Comparison of ENCODE assay signal across 1 cellular context in the genomic region with DNA sequence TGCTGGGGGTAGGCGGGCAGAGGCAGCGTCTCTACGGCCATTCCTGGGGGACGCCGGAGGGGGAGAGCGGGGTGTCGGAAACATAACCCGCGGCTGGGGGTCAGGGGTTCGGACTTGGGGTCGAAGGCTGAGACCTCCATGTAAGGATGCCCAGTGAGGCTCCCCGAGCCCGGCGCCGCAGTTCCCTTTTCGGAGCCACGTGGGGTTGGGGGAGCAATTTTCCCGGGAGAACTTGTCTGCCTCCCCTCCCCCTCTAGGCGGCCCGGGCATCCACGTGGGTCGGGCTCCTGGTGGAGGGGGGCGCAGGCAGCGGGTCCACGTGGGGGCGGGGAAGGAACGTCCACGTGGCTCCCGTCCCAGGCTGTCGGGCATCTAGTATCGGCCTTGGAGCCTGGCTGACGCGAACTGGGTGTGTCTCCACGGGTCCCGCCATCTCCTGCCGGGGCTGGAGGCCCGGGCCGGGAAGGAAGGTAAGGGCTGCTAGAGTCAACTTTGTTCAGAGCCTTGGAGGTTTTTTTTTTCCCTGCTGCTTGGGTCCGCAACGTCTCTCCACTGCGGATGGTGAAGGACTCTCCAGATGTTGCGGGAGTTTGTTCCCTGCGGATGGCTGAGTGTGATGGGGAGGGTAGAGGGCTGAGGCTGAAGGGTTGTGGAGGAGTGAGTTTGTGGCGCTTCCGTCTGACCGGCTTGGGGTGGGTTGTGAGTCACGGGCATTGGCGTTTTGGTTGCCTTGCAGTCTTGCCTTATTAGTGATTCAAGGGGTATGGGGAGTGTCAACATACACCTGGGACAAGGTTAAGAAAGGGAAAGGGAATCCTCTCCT.
TF ChIP-seq lines count a peak whose summit lies in the region.

No MANE protein-coding gene starts in this region.

TF ChIP-seq in HEK293, 187 proteins besides CTCF, POLR2A, EP300 and RAD21 (continued from another document and continues in another):
- TF ChIP-seq ZNF391 (tag by site-specific recombination; IDR thresholded peaks at IDR 0.05; ENCODE audit: borderline replicate concordance, low read depth) (no peak; the same call in 1 of the 2 replicates), GLI4 (tag by site-specific recombination; IDR thresholded peaks at IDR 0.05) (no peak), ZNF211 (tag by site-specific recombination; IDR thresholded peaks at IDR 0.05; ENCODE audit: low read depth) (no peak), ZNF24 (tag by site-specific recombination; IDR thresholded peaks at IDR 0.05) (no peak), ZNF521 (tag by site-specific recombination; IDR thresholded peaks at IDR 0.05) (no peak), ZNF169 (tag by site-specific recombination; IDR thresholded peaks at IDR 0.05) (no peak), ZNF223 (tag by site-specific recombination; IDR thresholded peaks at IDR 0.05) (peak; percentile 84), ZNF473 (tag by site-specific recombination; IDR thresholded peaks at IDR 0.05) (no peak), GLIS1 (tag by site-specific recombination; IDR thresholded peaks at IDR 0.05) (peak; percentile 72), ZFP41 (tag by site-specific recombination; IDR thresholded peaks at IDR 0.05; ENCODE audit: borderline replicate concordance) (no peak), ZNF221 (tag by site-specific recombination; IDR thresholded peaks at IDR 0.05; ENCODE audit: borderline replicate concordance) (no peak), BCL11A (tag by site-specific recombination; IDR thresholded peaks at IDR 0.05; ENCODE audit: low read depth) (no peak), ZNF776 (tag by site-specific recombination; IDR thresholded peaks at IDR 0.05; ENCODE audit: borderline replicate concordance) (no peak), ZNF174 (tag by site-specific recombination; IDR thresholded peaks at IDR 0.05) (no peak), KLF10 (tag by site-specific recombination; IDR thresholded peaks at IDR 0.05) (peak; percentile 87; the same call in 1 of the 2 replicates), ZFP37 (tag by site-specific recombination; IDR thresholded peaks at IDR 0.05) (0 out of 2 replicates have a peak, but pooled peaks have one; percentile 17), BCL11B (tag by site-specific recombination; IDR thresholded peaks at IDR 0.05; ENCODE audit: low read depth) (no peak), ZNF140 (tag by site-specific recombination; IDR thresholded peaks at IDR 0.05) (no peak), ZNF514 (tag by site-specific recombination; IDR thresholded peaks at IDR 0.05) (no peak), ZNF623 (tag by site-specific recombination; IDR thresholded peaks at IDR 0.05) (0 out of 2 replicates have a peak, but pooled peaks have one; percentile 4), ZNF560 (tag by site-specific recombination; IDR thresholded peaks at IDR 0.05; ENCODE audit: borderline replicate concordance) (no peak), ZNF2 (tag by site-specific recombination; IDR thresholded peaks at IDR 0.05) (no peak), ZNF707 (tag by site-specific recombination; IDR thresholded peaks at IDR 0.05) (no peak), ZBTB20 (tag by site-specific recombination; IDR thresholded peaks at IDR 0.05) (peak; percentile 56), ZBTB1 (tag by site-specific recombination; IDR thresholded peaks at IDR 0.05) (no peak), KLF8 (tag by site-specific recombination; IDR thresholded peaks at IDR 0.05) (peak; percentile 65), EGR2 (tag by site-specific recombination; IDR thresholded peaks at IDR 0.05; ENCODE audit: low read depth) (no peak), ZNF335 (tag by site-specific recombination; conservative IDR thresholded peaks at IDR 0.05) (no peak), ZNF571 (tag by site-specific recombination; IDR thresholded peaks at IDR 0.05) (no peak), ZNF555 (tag by site-specific recombination; conservative IDR thresholded peaks at IDR 0.05) (no peak), ZNF311 (tag by site-specific recombination; IDR thresholded peaks at IDR 0.05; ENCODE audit: borderline replicate concordance) (no peak), HOXA7 (CRISPR knock-in tag; IDR thresholded peaks at IDR 0.05; ENCODE audit: borderline replicate concordance) (no peak), SCRT1 (tag by site-specific recombination; IDR thresholded peaks at IDR 0.05; ENCODE audit: borderline replicate concordance) (no peak), ZNF791 (tag by site-specific recombination; IDR thresholded peaks at IDR 0.05) (no peak), ZNF701 (tag by site-specific recombination; IDR thresholded peaks at IDR 0.05) (no peak), ZNF501 (tag by site-specific recombination; IDR thresholded peaks at IDR 0.05) (no peak), ZNF654 (tag by site-specific recombination; IDR thresholded peaks at IDR 0.05; ENCODE audit: low read depth) (no peak), KLF9 (tag by site-specific recombination; IDR thresholded peaks at IDR 0.05; ENCODE audit: low read depth) (peak; percentile 95), ZNF549 (tag by site-specific recombination; IDR thresholded peaks at IDR 0.05) (no peak), ZFHX2 (tag by site-specific recombination; conservative IDR thresholded peaks at IDR 0.05) (peak; percentile 60), ZBTB8A (tag by site-specific recombination; IDR thresholded peaks at IDR 0.05) (peak; percentile 54)
- TF ChIP-seq, protein P1, sequence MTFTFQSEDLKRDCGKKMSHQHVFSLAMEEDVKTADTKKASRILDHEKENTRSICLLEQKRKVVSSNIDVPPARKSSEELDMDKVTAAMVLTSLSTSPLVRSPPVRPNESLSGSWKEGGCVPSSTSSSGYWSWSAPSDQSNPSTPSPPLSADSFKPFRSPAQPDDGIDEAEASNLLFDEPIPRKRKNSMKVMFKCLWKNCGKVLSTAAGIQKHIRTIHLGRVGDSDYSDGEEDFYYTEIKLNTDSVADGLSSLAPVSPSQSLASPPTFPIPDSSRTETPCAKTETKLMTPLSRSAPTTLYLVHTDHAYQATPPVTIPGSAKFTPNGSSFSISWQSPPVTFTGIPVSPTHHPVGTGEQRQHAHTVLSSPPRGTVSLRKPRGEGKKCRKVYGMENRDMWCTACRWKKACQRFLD (tag by site-specific recombination; IDR thresholded peaks at IDR 0.05): no peak
- TF ChIP-seq, protein P2, sequence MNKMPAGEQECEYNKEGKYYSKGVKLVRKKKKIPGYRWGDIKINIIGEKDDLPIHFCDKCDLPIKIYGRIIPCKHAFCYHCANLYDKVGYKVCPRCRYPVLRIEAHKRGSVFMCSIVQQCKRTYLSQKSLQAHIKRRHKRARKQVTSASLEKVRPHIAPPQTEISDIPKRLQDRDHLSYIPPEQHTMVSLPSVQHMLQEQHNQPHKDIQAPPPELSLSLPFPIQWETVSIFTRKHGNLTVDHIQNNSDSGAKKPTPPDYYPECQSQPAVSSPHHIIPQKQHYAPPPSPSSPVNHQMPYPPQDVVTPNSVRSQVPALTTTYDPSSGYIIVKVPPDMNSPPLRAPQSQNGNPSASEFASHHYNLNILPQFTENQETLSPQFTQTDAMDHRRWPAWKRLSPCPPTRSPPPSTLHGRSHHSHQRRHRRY (tag by site-specific recombination; IDR thresholded peaks at IDR 0.05): no peak
- TF ChIP-seq, protein P3, sequence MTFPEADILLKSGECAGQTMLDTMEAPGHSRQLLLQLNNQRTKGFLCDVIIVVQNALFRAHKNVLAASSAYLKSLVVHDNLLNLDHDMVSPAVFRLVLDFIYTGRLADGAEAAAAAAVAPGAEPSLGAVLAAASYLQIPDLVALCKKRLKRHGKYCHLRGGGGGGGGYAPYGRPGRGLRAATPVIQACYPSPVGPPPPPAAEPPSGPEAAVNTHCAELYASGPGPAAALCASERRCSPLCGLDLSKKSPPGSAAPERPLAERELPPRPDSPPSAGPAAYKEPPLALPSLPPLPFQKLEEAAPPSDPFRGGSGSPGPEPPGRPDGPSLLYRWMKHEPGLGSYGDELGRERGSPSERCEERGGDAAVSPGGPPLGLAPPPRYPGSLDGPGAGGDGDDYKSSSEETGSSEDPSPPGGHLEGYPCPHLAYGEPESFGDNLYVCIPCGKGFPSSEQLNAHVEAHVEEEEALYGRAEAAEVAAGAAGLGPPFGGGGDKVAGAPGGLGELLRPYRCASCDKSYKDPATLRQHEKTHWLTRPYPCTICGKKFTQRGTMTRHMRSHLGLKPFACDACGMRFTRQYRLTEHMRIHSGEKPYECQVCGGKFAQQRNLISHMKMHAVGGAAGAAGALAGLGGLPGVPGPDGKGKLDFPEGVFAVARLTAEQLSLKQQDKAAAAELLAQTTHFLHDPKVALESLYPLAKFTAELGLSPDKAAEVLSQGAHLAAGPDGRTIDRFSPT (tag by site-specific recombination; IDR thresholded peaks at IDR 0.05): peak; percentile 63
- TF ChIP-seq, protein P4, sequence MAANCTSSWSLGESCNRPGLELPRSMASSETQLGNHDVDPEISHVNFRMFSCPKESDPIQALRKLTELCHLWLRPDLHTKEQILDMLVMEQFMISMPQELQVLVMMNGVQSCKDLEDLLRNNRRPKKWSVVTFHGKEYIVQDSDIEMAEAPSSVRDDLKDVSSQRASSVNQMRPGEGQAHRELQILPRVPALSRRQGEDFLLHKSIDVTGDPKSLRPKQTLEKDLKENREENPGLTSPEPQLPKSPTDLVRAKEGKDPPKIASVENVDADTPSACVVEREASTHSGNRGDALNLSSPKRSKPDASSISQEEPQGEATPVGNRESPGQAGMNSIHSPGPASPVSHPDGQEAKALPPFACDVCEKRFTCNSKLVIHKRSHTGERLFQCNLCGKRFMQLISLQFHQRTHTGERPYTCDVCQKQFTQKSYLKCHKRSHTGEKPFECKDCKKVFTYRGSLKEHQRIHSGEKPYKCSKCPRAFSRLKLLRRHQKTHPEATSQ (tag by site-specific recombination; IDR thresholded peaks at IDR 0.05): no peak
- TF ChIP-seq, protein P5, sequence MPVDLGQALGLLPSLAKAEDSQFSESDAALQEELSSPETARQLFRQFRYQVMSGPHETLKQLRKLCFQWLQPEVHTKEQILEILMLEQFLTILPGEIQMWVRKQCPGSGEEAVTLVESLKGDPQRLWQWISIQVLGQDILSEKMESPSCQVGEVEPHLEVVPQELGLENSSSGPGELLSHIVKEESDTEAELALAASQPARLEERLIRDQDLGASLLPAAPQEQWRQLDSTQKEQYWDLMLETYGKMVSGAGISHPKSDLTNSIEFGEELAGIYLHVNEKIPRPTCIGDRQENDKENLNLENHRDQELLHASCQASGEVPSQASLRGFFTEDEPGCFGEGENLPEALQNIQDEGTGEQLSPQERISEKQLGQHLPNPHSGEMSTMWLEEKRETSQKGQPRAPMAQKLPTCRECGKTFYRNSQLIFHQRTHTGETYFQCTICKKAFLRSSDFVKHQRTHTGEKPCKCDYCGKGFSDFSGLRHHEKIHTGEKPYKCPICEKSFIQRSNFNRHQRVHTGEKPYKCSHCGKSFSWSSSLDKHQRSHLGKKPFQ (tag by site-specific recombination; IDR thresholded peaks at IDR 0.05): no peak
- TF ChIP-seq, protein P6, sequence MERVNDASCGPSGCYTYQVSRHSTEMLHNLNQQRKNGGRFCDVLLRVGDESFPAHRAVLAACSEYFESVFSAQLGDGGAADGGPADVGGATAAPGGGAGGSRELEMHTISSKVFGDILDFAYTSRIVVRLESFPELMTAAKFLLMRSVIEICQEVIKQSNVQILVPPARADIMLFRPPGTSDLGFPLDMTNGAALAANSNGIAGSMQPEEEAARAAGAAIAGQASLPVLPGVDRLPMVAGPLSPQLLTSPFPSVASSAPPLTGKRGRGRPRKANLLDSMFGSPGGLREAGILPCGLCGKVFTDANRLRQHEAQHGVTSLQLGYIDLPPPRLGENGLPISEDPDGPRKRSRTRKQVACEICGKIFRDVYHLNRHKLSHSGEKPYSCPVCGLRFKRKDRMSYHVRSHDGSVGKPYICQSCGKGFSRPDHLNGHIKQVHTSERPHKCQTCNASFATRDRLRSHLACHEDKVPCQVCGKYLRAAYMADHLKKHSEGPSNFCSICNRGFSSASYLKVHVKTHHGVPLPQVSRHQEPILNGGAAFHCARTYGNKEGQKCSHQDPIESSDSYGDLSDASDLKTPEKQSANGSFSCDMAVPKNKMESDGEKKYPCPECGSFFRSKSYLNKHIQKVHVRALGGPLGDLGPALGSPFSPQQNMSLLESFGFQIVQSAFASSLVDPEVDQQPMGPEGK (tag by site-specific recombination; IDR thresholded peaks at IDR 0.05): peak; percentile 10
- TF ChIP-seq, protein P7, sequence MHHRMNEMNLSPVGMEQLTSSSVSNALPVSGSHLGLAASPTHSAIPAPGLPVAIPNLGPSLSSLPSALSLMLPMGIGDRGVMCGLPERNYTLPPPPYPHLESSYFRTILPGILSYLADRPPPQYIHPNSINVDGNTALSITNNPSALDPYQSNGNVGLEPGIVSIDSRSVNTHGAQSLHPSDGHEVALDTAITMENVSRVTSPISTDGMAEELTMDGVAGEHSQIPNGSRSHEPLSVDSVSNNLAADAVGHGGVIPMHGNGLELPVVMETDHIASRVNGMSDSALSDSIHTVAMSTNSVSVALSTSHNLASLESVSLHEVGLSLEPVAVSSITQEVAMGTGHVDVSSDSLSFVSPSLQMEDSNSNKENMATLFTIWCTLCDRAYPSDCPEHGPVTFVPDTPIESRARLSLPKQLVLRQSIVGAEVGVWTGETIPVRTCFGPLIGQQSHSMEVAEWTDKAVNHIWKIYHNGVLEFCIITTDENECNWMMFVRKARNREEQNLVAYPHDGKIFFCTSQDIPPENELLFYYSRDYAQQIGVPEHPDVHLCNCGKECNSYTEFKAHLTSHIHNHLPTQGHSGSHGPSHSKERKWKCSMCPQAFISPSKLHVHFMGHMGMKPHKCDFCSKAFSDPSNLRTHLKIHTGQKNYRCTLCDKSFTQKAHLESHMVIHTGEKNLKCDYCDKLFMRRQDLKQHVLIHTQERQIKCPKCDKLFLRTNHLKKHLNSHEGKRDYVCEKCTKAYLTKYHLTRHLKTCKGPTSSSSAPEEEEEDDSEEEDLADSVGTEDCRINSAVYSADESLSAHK (tag by site-specific recombination; IDR thresholded peaks at IDR 0.05): peak; percentile 5; the same call in 1 of the 2 replicates
- TF ChIP-seq, protein P8, sequence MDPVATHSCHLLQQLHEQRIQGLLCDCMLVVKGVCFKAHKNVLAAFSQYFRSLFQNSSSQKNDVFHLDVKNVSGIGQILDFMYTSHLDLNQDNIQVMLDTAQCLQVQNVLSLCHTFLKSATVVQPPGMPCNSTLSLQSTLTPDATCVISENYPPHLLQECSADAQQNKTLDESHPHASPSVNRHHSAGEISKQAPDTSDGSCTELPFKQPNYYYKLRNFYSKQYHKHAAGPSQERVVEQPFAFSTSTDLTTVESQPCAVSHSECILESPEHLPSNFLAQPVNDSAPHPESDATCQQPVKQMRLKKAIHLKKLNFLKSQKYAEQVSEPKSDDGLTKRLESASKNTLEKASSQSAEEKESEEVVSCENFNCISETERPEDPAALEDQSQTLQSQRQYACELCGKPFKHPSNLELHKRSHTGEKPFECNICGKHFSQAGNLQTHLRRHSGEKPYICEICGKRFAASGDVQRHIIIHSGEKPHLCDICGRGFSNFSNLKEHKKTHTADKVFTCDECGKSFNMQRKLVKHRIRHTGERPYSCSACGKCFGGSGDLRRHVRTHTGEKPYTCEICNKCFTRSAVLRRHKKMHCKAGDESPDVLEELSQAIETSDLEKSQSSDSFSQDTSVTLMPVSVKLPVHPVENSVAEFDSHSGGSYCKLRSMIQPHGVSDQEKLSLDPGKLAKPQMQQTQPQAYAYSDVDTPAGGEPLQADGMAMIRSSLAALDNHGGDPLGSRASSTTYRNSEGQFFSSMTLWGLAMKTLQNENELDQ (tag by site-specific recombination; IDR thresholded peaks at IDR 0.05; ENCODE audit: low read depth): no peak
- TF ChIP-seq, protein P9, sequence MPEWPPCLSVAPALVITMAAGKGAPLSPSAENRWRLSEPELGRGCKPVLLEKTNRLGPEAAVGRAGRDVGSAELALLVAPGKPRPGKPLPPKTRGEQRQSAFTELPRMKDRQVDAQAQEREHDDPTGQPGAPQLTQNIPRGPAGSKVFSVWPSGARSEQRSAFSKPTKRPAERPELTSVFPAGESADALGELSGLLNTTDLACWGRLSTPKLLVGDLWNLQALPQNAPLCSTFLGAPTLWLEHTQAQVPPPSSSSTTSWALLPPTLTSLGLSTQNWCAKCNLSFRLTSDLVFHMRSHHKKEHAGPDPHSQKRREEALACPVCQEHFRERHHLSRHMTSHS (tag by site-specific recombination; IDR thresholded peaks at IDR 0.05): no peak
